Comparison of ENCODE assay signal across 26 cellular contexts in genomic region chr1:238530209-238530851, GRCh38.
"Had no signal": no experiment of that assay in that cellular context is flagged by ENCODE, and none has a peak within 500 bp of the region (broad histone marks: within the 10 kb centered on the region; RNA-seq: fewer than 3 reads in every experiment).

No MANE protein-coding gene starts in this region.

- H3K27me3 ChIP-seq: colonic mucosa, esophagus squamous epithelium, gastrocnemius medialis, heart right ventricle had no signal

- ATAC-seq: effector memory CD8-positive, alpha-beta T cell; esophagus mucosa; gastrocnemius medialis; heart right ventricle; left colon; left lobe of liver had no signal

- H3K4me3 ChIP-seq: colonic mucosa, esophagus squamous epithelium, gastrocnemius medialis, heart right ventricle, left ventricle myocardium inferior, lung had no signal

- DNase-seq: cerebellar nuclear complex; colonic mucosa; cortex of kidney; effector CD8-positive, alpha-beta T cell; effector memory CD8-positive, alpha-beta T cell; endodermal cell; erythroblast; esophagus squamous epithelium; foreskin fibroblast; foreskin melanocyte; gastrocnemius medialis; glutamatergic neuron; head of caudate nucleus; heart right ventricle; hypothalamus; islet precursor cell; left colon; left ventricle myocardium inferior; mammary epithelial cell; mesendoderm; midbrain had no signal

- H3K4me1 ChIP-seq: colonic mucosa, esophagus squamous epithelium, gastrocnemius medialis, heart right ventricle, left ventricle myocardium inferior had no signal

- H3K27ac ChIP-seq: colonic mucosa, epithelial cell of prostate, esophagus squamous epithelium, gastrocnemius medialis, heart right ventricle, left ventricle myocardium inferior had no signal

- H3K9me3 ChIP-seq: colonic mucosa, esophagus squamous epithelium, gastrocnemius medialis had no signal

- FAIRE-seq: endometrium had no signal

- H3K36me3 ChIP-seq: colonic mucosa, esophagus squamous epithelium, gastrocnemius medialis, heart right ventricle, left ventricle myocardium inferior had no signal
